In the genomic region with DNA sequence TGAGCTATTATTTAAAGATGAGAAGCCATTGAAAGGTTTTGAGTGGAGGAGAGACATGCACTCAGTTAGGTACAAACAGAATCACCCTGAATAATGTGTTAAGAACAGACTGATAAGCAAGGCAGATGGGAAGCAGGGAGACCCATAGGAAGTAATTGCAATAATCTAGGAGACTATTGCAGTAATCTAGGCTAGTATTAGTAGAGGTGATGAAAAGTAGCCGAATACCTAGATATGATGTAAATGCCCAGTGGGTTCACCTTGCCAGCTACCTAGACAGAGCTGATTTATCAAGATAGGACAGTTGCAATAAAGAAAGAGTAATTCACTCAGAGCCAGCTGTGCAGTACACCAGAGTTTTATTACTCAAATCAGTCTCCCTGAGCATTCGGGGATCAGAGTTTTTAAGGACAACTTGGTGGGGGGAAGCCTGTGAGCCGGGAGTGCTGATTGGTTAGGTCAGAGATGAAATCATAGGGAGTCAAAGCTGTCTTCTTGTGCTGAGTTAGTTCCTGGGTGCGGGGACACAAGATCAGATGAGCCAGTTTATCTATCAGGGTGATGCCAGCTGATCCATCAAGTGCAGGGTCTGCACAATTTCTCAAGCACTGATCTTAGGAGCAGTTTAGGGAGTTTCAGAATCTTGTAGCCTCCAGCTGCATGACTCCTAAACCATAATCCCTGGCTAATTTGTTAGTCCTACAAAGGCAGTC, we compare ENCODE assay signal across 1 cellular context.
TF ChIP-seq lines count a peak whose summit lies in the region.

No MANE protein-coding gene starts in this region.

TF ChIP-seq in H1, 55 proteins besides CTCF, POLR2A, EP300 and RAD21:
- no peak for TF ChIP-seq NRF1 (IDR thresholded peaks at IDR 0.05; ENCODE audit: low read depth, low read length)
- TF ChIP-seq KDM4A (IDR thresholded peaks at IDR 0.05; ENCODE audit: low read depth, low read length, severe bottlenecking) = no peak
- no peak for TF ChIP-seq POLR2AphosphoS5 (IDR thresholded peaks at IDR 0.05; ENCODE audit: low read depth, low read length)
- TF ChIP-seq RBBP5 (IDR thresholded peaks at IDR 0.05; ENCODE audit: borderline replicate concordance, low read depth, low read length) = no peak
- no peak for TF ChIP-seq JUN (IDR thresholded peaks at IDR 0.05; ENCODE audit: low read depth, low read length)
- TF ChIP-seq SIN3A (conservative IDR thresholded peaks at IDR 0.05 in 1 of 2, IDR thresholded peaks at IDR 0.05 in 1 of 2; ENCODE audit: low read depth in 1 of 2, low read length in 2 of 2) = no peak
- no peak for TF ChIP-seq SP2 (IDR thresholded peaks at IDR 0.05; ENCODE audit: low read length)
TF ChIP-seq in H1: peak in this region for 0.
